In the genomic region with DNA sequence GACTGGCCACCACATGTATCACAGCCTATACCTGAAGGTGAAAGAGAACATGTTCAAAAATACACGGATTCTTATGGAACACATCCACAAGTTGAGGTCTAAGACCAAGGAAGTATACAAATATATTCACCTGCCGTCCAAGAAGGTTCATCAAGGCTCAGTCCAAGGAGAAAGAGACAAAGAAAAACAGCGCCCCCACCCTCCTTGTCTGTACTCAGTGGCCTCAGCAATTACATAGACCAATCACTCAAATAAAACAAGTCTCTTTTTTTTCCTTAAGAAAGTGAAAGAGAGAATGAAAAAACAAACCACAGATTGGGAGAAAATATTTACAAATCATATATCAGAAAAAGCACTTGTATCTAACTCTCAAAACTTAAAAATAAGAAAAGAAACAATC, we compare ENCODE assay signal across 2 cellular contexts.
TF ChIP-seq lines count a peak whose summit lies in the region.

No MANE protein-coding gene starts in this region.

TF ChIP-seq in A549, 52 proteins besides CTCF, POLR2A, EP300 and RAD21:
- TF ChIP-seq, protein P1, sequence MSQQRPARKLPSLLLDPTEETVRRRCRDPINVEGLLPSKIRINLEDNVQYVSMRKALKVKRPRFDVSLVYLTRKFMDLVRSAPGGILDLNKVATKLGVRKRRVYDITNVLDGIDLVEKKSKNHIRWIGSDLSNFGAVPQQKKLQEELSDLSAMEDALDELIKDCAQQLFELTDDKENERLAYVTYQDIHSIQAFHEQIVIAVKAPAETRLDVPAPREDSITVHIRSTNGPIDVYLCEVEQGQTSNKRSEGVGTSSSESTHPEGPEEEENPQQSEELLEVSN (IDR thresholded peaks at IDR 0.05; ENCODE audit: borderline replicate concordance, low read depth): no peak
- no peak for TF ChIP-seq KDM5A (IDR thresholded peaks at IDR 0.05)
- TF ChIP-seq, protein P2, sequence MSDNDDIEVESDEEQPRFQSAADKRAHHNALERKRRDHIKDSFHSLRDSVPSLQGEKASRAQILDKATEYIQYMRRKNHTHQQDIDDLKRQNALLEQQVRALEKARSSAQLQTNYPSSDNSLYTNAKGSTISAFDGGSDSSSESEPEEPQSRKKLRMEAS (IDR thresholded peaks at IDR 0.05): no peak
- no peak for TF ChIP-seq ZNF302 (CRISPR knock-in tag; IDR thresholded peaks at IDR 0.05)
- no peak for TF ChIP-seq JUNB (IDR thresholded peaks at IDR 0.05)

TF ChIP-seq in K562, 482 proteins besides CTCF, POLR2A, EP300 and RAD21:
- TF ChIP-seq EHMT2 (IDR thresholded peaks at IDR 0.05): no peak
- no peak for TF ChIP-seq IRF2 (CRISPR knock-in tag; IDR thresholded peaks at IDR 0.05)
- TF ChIP-seq, protein P3, sequence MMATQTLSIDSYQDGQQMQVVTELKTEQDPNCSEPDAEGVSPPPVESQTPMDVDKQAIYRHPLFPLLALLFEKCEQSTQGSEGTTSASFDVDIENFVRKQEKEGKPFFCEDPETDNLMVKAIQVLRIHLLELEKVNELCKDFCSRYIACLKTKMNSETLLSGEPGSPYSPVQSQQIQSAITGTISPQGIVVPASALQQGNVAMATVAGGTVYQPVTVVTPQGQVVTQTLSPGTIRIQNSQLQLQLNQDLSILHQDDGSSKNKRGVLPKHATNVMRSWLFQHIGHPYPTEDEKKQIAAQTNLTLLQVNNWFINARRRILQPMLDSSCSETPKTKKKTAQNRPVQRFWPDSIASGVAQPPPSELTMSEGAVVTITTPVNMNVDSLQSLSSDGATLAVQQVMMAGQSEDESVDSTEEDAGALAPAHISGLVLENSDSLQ (IDR thresholded peaks at IDR 0.05): peak; percentile 31; the same call in 1 of the 2 replicates
- TF ChIP-seq, protein P4, sequence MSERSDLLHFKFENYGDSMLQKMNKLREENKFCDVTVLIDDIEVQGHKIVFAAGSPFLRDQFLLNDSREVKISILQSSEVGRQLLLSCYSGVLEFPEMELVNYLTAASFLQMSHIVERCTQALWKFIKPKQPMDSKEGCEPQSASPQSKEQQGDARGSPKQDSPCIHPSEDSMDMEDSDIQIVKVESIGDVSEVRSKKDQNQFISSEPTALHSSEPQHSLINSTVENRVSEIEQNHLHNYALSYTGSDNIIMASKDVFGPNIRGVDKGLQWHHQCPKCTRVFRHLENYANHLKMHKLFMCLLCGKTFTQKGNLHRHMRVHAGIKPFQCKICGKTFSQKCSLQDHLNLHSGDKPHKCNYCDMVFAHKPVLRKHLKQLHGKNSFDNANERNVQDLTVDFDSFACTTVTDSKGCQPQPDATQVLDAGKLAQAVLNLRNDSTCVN (CRISPR knock-in tag; IDR thresholded peaks at IDR 0.05): no peak
- no peak for TF ChIP-seq LARP7 (IDR thresholded peaks at IDR 0.05)
